17 cellular contexts compared by ENCODE assay signal in the genomic region with DNA sequence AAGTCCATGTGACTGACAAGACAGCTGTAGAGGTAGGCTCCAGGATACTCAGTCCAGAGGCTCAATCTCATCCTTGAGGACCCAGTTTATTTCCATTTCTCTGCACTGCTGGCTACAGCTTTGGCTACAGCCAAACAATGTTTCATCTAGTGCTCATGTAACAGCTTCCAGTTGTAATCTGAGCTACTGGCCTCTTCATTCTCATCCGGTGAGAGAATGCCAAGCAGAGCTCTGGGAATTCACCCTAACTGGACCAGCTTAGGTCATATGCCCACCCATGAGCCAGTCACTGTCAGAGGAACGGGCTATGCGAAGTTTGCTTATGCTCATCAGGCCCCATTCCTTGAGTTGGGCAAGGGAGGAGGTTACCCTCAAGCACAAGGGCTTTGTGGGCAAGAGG.
A peak's percentile ranks its signal among the peaks of the same experiment; 100 is the strongest.
DNase-seq lines count a peak whose midpoint lies in the region; TF ChIP-seq lines count a peak whose summit lies in the region.
"Had no signal": no experiment of that assay in that cellular context is flagged by ENCODE, and none has a peak within 500 bp of the region (broad histone marks: within the 10 kb centered on the region; RNA-seq: fewer than 3 reads in every experiment).

No MANE protein-coding gene starts in this region.

- TF ChIP-seq POLR2A in suprapubic skin (IDR thresholded peaks at IDR 0.05), result no peak

- H3K27ac Mint-ChIP-seq in CD8-positive, alpha-beta memory T cell, result no peak overlapping the region
- H3K27ac Mint-ChIP-seq: CD14-positive monocyte had no signal

- H3K4me1 Mint-ChIP-seq in CD8-positive, alpha-beta memory T cell, result no peaks in the 10 kb centered on the region
- H3K4me1 Mint-ChIP-seq: CD14-positive monocyte had no signal

- POLR2A ChIA-PET in CD8-positive, alpha-beta memory T cell (lab: Charles Lee), result no interaction called here

- no peaks in the 10 kb centered on the region for H3K27me3 ChIP-seq in suprapubic skin
- no peaks in the 10 kb centered on the region for H3K27me3 ChIP-seq in CD8-positive, alpha-beta memory T cell (ENCODE audit: insufficient read depth, low read length, poor library complexity, severe bottlenecking)

- H3K4me3 ChIP-seq in skeletal muscle cell (ENCODE audit: low read depth, low read length) (no peak overlapping the region), suprapubic skin (no peak overlapping the region)
- no peak overlapping the region for H3K4me3 ChIP-seq in CD8-positive, alpha-beta memory T cell (ENCODE audit: low read length)
- H3K4me3 ChIP-seq: thoracic aorta had no signal

- peaks cover 0 to 2% (median 0%) of the 10 kb centered on the region in 5 donors for H3K9me3 Mint-ChIP-seq in CD8-positive, alpha-beta memory T cell
- H3K9me3 Mint-ChIP-seq: nephron had no signal

- 51% methylated on average over 3 of the region's 3 CpGs for WGBS in suprapubic skin

- no peaks in the 10 kb centered on the region for H3K36me3 ChIP-seq in suprapubic skin
- no peaks in the 10 kb centered on the region for H3K36me3 ChIP-seq in CD8-positive, alpha-beta memory T cell (ENCODE audit: insufficient read depth, low read length)
- H3K36me3 ChIP-seq: thoracic aorta had no signal

- DNase-seq in ELR (ENCODE audit: low read depth) (peak; percentile 27), LHCN-M2 (ENCODE audit: low read depth) (peak; percentile 61), fibroblast of gingiva (ENCODE audit: low read depth) (peak; percentile 70), skeletal muscle cell (ENCODE audit: low read depth) (peak; percentile 31), suprapubic skin (ENCODE audit: low spot score in 2 of 2) (no peak)
- no peak for DNase-seq in CD8-positive, alpha-beta memory T cell
- no peak for DNase-seq in activated CD4-positive, alpha-beta T cell treated with anti-CD3 and anti-CD28 coated beads for 1 hour
- DNase-seq: activated effector memory CD4-positive, alpha-beta T cell treated with anti-CD3 and anti-CD28 coated beads, Interleukin-2, amount 50 U/mL, for 16 hours; DND-41; glutamatergic neuron; mammary epithelial cell; NCI-H1105 treated with DMSO at 0.1 percent for 48 hours; stimulated activated CD4-positive, alpha-beta T cell treated with anti-CD3 and anti-CD28 coated beads, Interleukin-2, amount 100 ng/mL, for 48 hours; T-helper 2 cell had no signal

- no peak overlapping the region for H3K4me3 Mint-ChIP-seq in CD8-positive, alpha-beta memory T cell
- H3K4me3 Mint-ChIP-seq: CD14-positive monocyte, nephron had no signal

- peaks cover 14 to 35% of the 10 kb centered on the region in 2 donors for H3K27me3 Mint-ChIP-seq in CD8-positive, alpha-beta memory T cell

- H3K9me3 ChIP-seq in suprapubic skin, result no peaks in the 10 kb centered on the region
- no peaks in the 10 kb centered on the region for H3K9me3 ChIP-seq in CD8-positive, alpha-beta memory T cell (ENCODE audit: low read length)
- H3K9me3 ChIP-seq: thoracic aorta had no signal

- CTCF ChIA-PET in CD8-positive, alpha-beta memory T cell (lab: Charles Lee), result no interaction called here

- TF ChIP-seq CTCF in suprapubic skin (IDR thresholded peaks at IDR 0.05), result no peak

- H3K4me1 ChIP-seq in suprapubic skin, result no peaks in the 10 kb centered on the region
- H3K4me1 ChIP-seq in CD8-positive, alpha-beta memory T cell (ENCODE audit: insufficient read depth, low read length), result no peaks in the 10 kb centered on the region

- H3K36me3 Mint-ChIP-seq in CD8-positive, alpha-beta memory T cell, result no peaks in the 10 kb centered on the region
- H3K36me3 Mint-ChIP-seq: CD14-positive monocyte had no signal

- no peak overlapping the region for H3K27ac ChIP-seq in suprapubic skin
- H3K27ac ChIP-seq in CD8-positive, alpha-beta memory T cell (ENCODE audit: low read depth, low read length), result no peak overlapping the region
- H3K27ac ChIP-seq: thoracic aorta had no signal

- no peak for TF ChIP-seq EP300 in suprapubic skin (IDR thresholded peaks at IDR 0.05)

Comparison
In these comparisons a context has a peak if more than half of its experiments do, and no peak if none do; other contexts are left out.
1. DNase-seq: peak in ELR (single experiment), LHCN-M2 (single experiment), fibroblast of gingiva (single experiment) and skeletal muscle cell (single experiment); none in suprapubic skin (0 of 2), CD8-positive, alpha-beta memory T cell (0 of 5) and activated CD4-positive, alpha-beta T cell treated with anti-CD3 and anti-CD28 coated beads for 1 hour (single experiment).